ENCODE assay signal across 8 cellular contexts in genomic region chr4:139015269-139015947, GRCh38. TPM values are rescaled to one million over a fixed set of nuclear protein-coding genes. Genes with fewer than 3 reads are reported as not detected.
A peak's percentile ranks its signal among the peaks of the same experiment; 100 is the strongest.
DNase-seq lines count a peak whose midpoint lies in the region; ATAC-seq and TF ChIP-seq lines count a peak whose summit lies in the region.

Gene NOCT (plus strand): TSS chr4:139015781. CDS start chr4:139015982, 201 bp downstream.

- peak; percentile 91 for ATAC-seq in HG02884 (IDR thresholded peaks at IDR 0.05; ENCODE audit: unreplicated experiment)
- peak; percentile 94 to 97 (median 96) for ATAC-seq in heart left ventricle
- ATAC-seq in upper lobe of left lung (ENCODE audit: low FRiP score in 2 of 2): peak; percentile 96 to 97

- H3K27me3 ChIP-seq in adrenal gland (no peaks in the 10 kb centered on the region), heart left ventricle (no peaks in the 10 kb centered on the region), upper lobe of left lung (no peaks in the 10 kb centered on the region)

- intact Hi-C loops in adrenal gland (cut with DNase I) (no loop called here), heart left ventricle (cut with DNase I) (loop anchor here in 2 of 10 donors (5.0 kb wide), 1 partner anchor 162 kb away; the partner anchor contains the start of gene ELF2 (in 2 of the 2)), posterior cingulate gyrus (cut with DNase I) (loop anchor here (5.0 to 10.0 kb wide), 2 partner anchors 67 to 159 kb away; partner anchors contain the start of gene ELF2)

- TF ChIP-seq POLR2A in GM15510 (IDR thresholded peaks at IDR 0.05; ENCODE audit: borderline replicate concordance, extremely low read depth, insufficient read length) (peak; percentile 98), adrenal gland (IDR thresholded peaks at IDR 0.05) (peak; percentile 94 to 99), heart left ventricle (IDR thresholded peaks at IDR 0.05) (peak; percentile 11 to 87), upper lobe of left lung (IDR thresholded peaks at IDR 0.05) (peak in 3 of 4 donors; percentile 81 to 95 (median 89))

- H3K36me3 ChIP-seq in adrenal gland (replicated peaks in 1 of 2) (no peaks in the 10 kb centered on the region), heart left ventricle (peaks cover 0 to 6% (median 0%) of the 10 kb centered on the region in 9 donors), upper lobe of left lung (no peaks in the 10 kb centered on the region)

- DNase-seq in NCI-H146 treated with DMSO at 0.1 percent for 48 hours (lab: John Stamatoyannopoulos, UW; ENCODE audit: unreplicated experiment) (peak; percentile 53), T-helper 1 cell (peak; percentile 91 to 92 (median 91)), adrenal gland (peak; percentile 91 to 96 (median 93)), heart left ventricle (peak; percentile 89 to 94 (median 92)), posterior cingulate gyrus (peak; percentile 74 to 97 (median 82)), upper lobe of left lung (peak; percentile 93 to 96)

- TF ChIP-seq EP300 in upper lobe of left lung (IDR thresholded peaks at IDR 0.05): peak in 1 of 4 donors; percentile 2

- H3K9me3 ChIP-seq in adrenal gland (replicated peaks in 1 of 3): no peaks in the 10 kb centered on the region
- H3K9me3 ChIP-seq in heart left ventricle: no peaks in the 10 kb centered on the region
- H3K9me3 ChIP-seq in upper lobe of left lung: no peaks in the 10 kb centered on the region

- H3K4me3 ChIP-seq in adrenal gland (peak within 1 kb of the TSS in 3 of 4 donors; percentile 32 to 96 (median 58)), heart left ventricle (peak within 1 kb of the TSS; percentile 57 to 92 (median 74)), upper lobe of left lung (peak within 1 kb of the TSS; percentile 47 to 85 (median 67))

- peak in 5 of 6 experiments; percentile 22 to 57 (median 33) for TF ChIP-seq CTCF in adrenal gland (IDR thresholded peaks at IDR 0.05)
- TF ChIP-seq CTCF in heart left ventricle (IDR thresholded peaks at IDR 0.05): peak in 3 of 12 donors; percentile 4 to 33 (median 8)
- TF ChIP-seq CTCF in upper lobe of left lung (IDR thresholded peaks at IDR 0.05): peak in 5 of 6 experiments; percentile 18 to 71 (median 44)

- H3K4me1 ChIP-seq in adrenal gland (replicated peaks in 1 of 2) (peaks cover 25 to 28% of the 10 kb centered on the region in 2 donors), heart left ventricle (peaks cover 0 to 62% (median 14%) of the 10 kb centered on the region in 12 donors), upper lobe of left lung (peaks cover 19 to 52% (median 28%) of the 10 kb centered on the region in 4 donors)

- 0 to 1% (median 0%) methylated on average over 18 to 62 of the region's 62 CpGs for WGBS in adrenal gland, 4 donors
- WGBS in heart left ventricle, 4 donors: 0 to 1% (median 1%) methylated on average over 24 to 62 of the region's 62 CpGs
- 1 to 3% methylated on average over 23 to 50 of the region's 62 CpGs for WGBS in upper lobe of left lung, 2 donors

- H3K27ac ChIP-seq in adrenal gland (peak within 1 kb of the TSS; percentile 84 to 98 (median 90)), heart left ventricle (peak within 1 kb of the TSS; percentile 81 to 98 (median 92)), upper lobe of left lung (peak within 1 kb of the TSS; percentile 78 to 87 (median 80))

RNA-seq across cellular contexts. Expression of gene NOCT, which starts in this region (rescaled TPM):
- 10 to 100 TPM in 1 of 8 donors, 1 to 10 TPM in 7; 3.2 to 17.0 (median 6.4) TPM for total RNA-seq in adrenal gland
- polyA plus RNA-seq in adrenal gland: 1 to 10 TPM; 1.2 to 8.2 (median 3.2) TPM
- 10 to 100 TPM in 3 of 9 donors, 1 to 10 TPM in 6; 6.1 to 16.8 (median 8.7) TPM for total RNA-seq in heart left ventricle
- polyA plus RNA-seq in heart left ventricle: 1 to 10 TPM; 3.1 to 5.4 TPM
- 10 to 100 TPM in 1 of 6 donors, 1 to 10 TPM in 5; 1.9 to 14.3 (median 4.7) TPM for total RNA-seq in upper lobe of left lung

Comparison
In these comparisons a context has a peak if more than half of its experiments do, and no peak if none do; other contexts are left out.
1. Peak in every context shown above with its lines: DNase-seq, ATAC-seq, H3K4me3 ChIP-seq and H3K27ac ChIP-seq.